ENCODE assay signal across 8 cellular contexts in genomic region chr17:67629963-67630320, GRCh38.
DNase-seq lines count a peak whose midpoint lies in the region; TF ChIP-seq lines count a peak whose summit lies in the region.

No MANE protein-coding gene starts in this region.

- CTCF ChIA-PET in A673 (lab: Charles Lee), result interaction anchor here (0.9 kb wide), 1 partner anchor 255 kb away, joined by 6 read pairs; no protein-coding TSS in a partner anchor

- peak overlapping the region; percentile 60 for H3K27ac ChIP-seq in A673 (ENCODE audit: low read depth, low read length, poor library complexity, severe bottlenecking)

- H3K9me3 ChIP-seq in A673 (ENCODE audit: low read depth, low read length, poor library complexity, severe bottlenecking), result no peaks in the 10 kb centered on the region

- peak; percentile 71 for TF ChIP-seq CTCF in A673 (conservative IDR thresholded peaks at IDR 0.05; ENCODE audit: low read depth, low read length)
- TF ChIP-seq CTCF in GM13977 (IDR thresholded peaks at IDR 0.05; ENCODE audit: extremely low read depth, insufficient read depth, missing control alignments), result peak; percentile 50

- H3K4me1 ChIP-seq in A673 (ENCODE audit: insufficient read depth, low read length, poor library complexity, severe bottlenecking), result peaks cover 7% of the 10 kb centered on the region

- no TSS peak for BruUV-seq in A673 (replicated peaks; lab: Mats Ljungman, UMichigan)

- in situ Hi-C loops in GM13977 (cut with MboI; ENCODE audit: low pct_unique_long_range_greater_than_20kb, low sequenced_read_pairs, unreplicated experiment), result no loop called here

- H3K4me3 ChIP-seq in A673 (ENCODE audit: low read depth, low read length, poor library complexity, severe bottlenecking), result no peak overlapping the region

- intact Hi-C loops in A673 (cut with micrococcal nuclease; ENCODE audit: unreplicated experiment), result loop anchor here (1.0 to 5.0 kb wide), 2 partner anchors 153 to 256 kb away; no protein-coding TSS in a partner anchor

- no peaks in the 10 kb centered on the region for H3K36me3 ChIP-seq in A673 (ENCODE audit: insufficient read depth, low read length, poor library complexity, severe bottlenecking)

- H3K27me3 ChIP-seq in A673 (replicated peaks; ENCODE audit: insufficient read depth, low read depth, low read length, poor library complexity), result no peaks in the 10 kb centered on the region

- DNase-seq in A673 (ENCODE audit: low spot score), result peak; percentile 76
- DNase-seq in GM13977 (ENCODE audit: low spot score), result peak; percentile 46
- peak; percentile 0 to 25 for DNase-seq in NOMO-1 (lab: John Stamatoyannopoulos, UW; ENCODE audit: unreplicated experiment in 2 of 2)
- peak; percentile 84 for DNase-seq in fibroblast of gingiva (ENCODE audit: low read depth)
- DNase-seq in pons (ENCODE audit: low spot score), result peak; percentile 57
- DNase-seq in HuH-7.5 (ENCODE audit: low spot score), result no peak
- DNase-seq in stimulated activated CD4-positive, alpha-beta T cell treated with anti-CD3 and anti-CD28 coated beads, Interleukin-2, amount 100 ng/mL, for 48 hours, result no peak
- DNase-seq in activated CD4-positive, alpha-beta T cell treated with anti-CD3 and anti-CD28 coated beads, Interleukin-2, amount 50 U/mL, for 48 hours, result no peak

- POLR2A ChIA-PET in A673 (lab: Charles Lee; ENCODE audit: low non-redundant PET), result no interaction called here

Comparison
In these comparisons a context has a peak if more than half of its experiments do, and no peak if none do; other contexts are left out.
1. DNase-seq: peak in A673 (single experiment), GM13977 (single experiment), NOMO-1 (2 of 2), fibroblast of gingiva (single experiment) and pons (single experiment); none in HuH-7.5 (single experiment), stimulated activated CD4-positive, alpha-beta T cell treated with anti-CD3 and anti-CD28 coated beads, Interleukin-2, amount 100 ng/mL, for 48 hours (0 of 2) and activated CD4-positive, alpha-beta T cell treated with anti-CD3 and anti-CD28 coated beads, Interleukin-2, amount 50 U/mL, for 48 hours (0 of 2).